In genomic region chr16:69049146-69049545, GRCh38 we compare ENCODE assay signal across 18 cellular contexts. TPM values are rescaled to one million over a fixed set of nuclear protein-coding genes. Genes with fewer than 3 reads are reported as not detected.
DNase-seq lines count a peak whose midpoint lies in the region; ATAC-seq, FAIRE-seq and TF ChIP-seq lines count a peak whose summit lies in the region.
"Had no signal": no experiment of that assay in that cellular context is flagged by ENCODE, and none has a peak within 500 bp of the region (broad histone marks: within the 10 kb centered on the region; RNA-seq: fewer than 3 reads in every experiment).

No MANE protein-coding gene starts in this region.

- TF ChIP-seq POLR2A in A549 (IDR thresholded peaks at IDR 0.05; ENCODE audit: low read length) (no peak), ovary (IDR thresholded peaks at IDR 0.05) (no peak)

- peaks cover 17% of the 10 kb centered on the region for H3K4me1 Mint-ChIP-seq in HFFc6 (ENCODE audit: low read depth)
- peaks cover 2% of the 10 kb centered on the region for H3K4me1 Mint-ChIP-seq in mesothelial cell of epicardium
- no peaks in the 10 kb centered on the region for H3K4me1 Mint-ChIP-seq in stimulated activated naive CD8-positive, alpha-beta T cell treated with anti-CD3 and anti-CD28 coated beads, Interleukin-15, amount 100 ng/mL, for 72 hours
- H3K4me1 Mint-ChIP-seq: activated naive CD8-positive, alpha-beta T cell treated with anti-CD3 and anti-CD28 coated beads for 36 hours had no signal

- DNase-seq in A549 (ENCODE audit: low read depth in 1 of 2, low spot score in 1 of 2) (peak in 1 of 2 experiments; percentile 43), HFFc6 (peak; percentile 40), amniotic epithelial cell (ENCODE audit: low read depth) (peak; percentile 80), foreskin keratinocyte (peak in 1 of 2 donors; percentile 44), NCI-H1436 (lab: John Stamatoyannopoulos, UW) (no peak), mesothelial cell of epicardium (ENCODE audit: low spot score in 2 of 2, unreplicated experiment in 2 of 2) (no peak), ovary (no peak)
- DNase-seq in stimulated activated naive CD8-positive, alpha-beta T cell treated with anti-CD3 and anti-CD28 coated beads, Interleukin-15, amount 100 ng/mL, for 72 hours: no peak
- DNase-seq: activated naive CD8-positive, alpha-beta T cell treated with anti-CD3 and anti-CD28 coated beads for 36 hours; activated T-cell treated with anti-CD3 and anti-CD28 coated beads, Interleukin-2, amount 50 U/mL, for 1 hour; Caco-2; KBM-7; left colon; NCI-H1092 treated with DMSO at 0.1 percent for 48 hours; thyroid gland had no signal

- FAIRE-seq in A549 (lab: Jason Lieb, UNC): no peak
- FAIRE-seq: GM18507, TTC549 had no signal

- ATAC-seq in A549 (peak; percentile 78 to 85; a peak in 5 of 6 replicates), foreskin keratinocyte (peak; percentile 67)
- no peak for ATAC-seq in stimulated activated naive CD8-positive, alpha-beta T cell treated with anti-CD3 and anti-CD28 coated beads, Interleukin-15, amount 100 ng/mL, for 72 hours
- ATAC-seq: left colon had no signal

- TF ChIP-seq EP300 in A549 (IDR thresholded peaks at IDR 0.05): no peak
- no peak for TF ChIP-seq EP300 in ovary (IDR thresholded peaks at IDR 0.05)

- peaks cover 4% of the 10 kb centered on the region; the same call in 1 of the 2 replicates for H3K36me3 Mint-ChIP-seq in HFFc6 (ENCODE audit: low read depth)
- peaks cover 2% of the 10 kb centered on the region for H3K36me3 Mint-ChIP-seq in mesothelial cell of epicardium
- H3K36me3 Mint-ChIP-seq: activated naive CD8-positive, alpha-beta T cell treated with anti-CD3 and anti-CD28 coated beads for 36 hours had no signal

- H3K36me3 ChIP-seq in ovary: no peaks in the 10 kb centered on the region
- H3K36me3 ChIP-seq: thyroid gland had no signal

- POLR2A ChIA-PET in A549 (lab: Yijun Ruan, JAX): no interaction called here

- H3K27me3 ChIP-seq in foreskin keratinocyte (no peaks in the 10 kb centered on the region), ovary (no peaks in the 10 kb centered on the region)
- H3K27me3 ChIP-seq: hepatocyte, thyroid gland had no signal

- no peak for TF ChIP-seq RAD21 in A549 (conservative IDR thresholded peaks at IDR 0.05 in 1 of 2, IDR thresholded peaks at IDR 0.05 in 1 of 2)

- H3K4me3 Mint-ChIP-seq in HFFc6: peak overlapping the region; percentile 50
- no peak overlapping the region for H3K4me3 Mint-ChIP-seq in mesothelial cell of epicardium
- H3K4me3 Mint-ChIP-seq in stimulated activated naive CD8-positive, alpha-beta T cell treated with anti-CD3 and anti-CD28 coated beads, Interleukin-15, amount 100 ng/mL, for 72 hours: no peak overlapping the region
- H3K4me3 Mint-ChIP-seq: activated naive CD8-positive, alpha-beta T cell treated with anti-CD3 and anti-CD28 coated beads for 36 hours had no signal

- intact Hi-C loops in ovary (cut with DNase I): no loop called here

- H3K27me3 Mint-ChIP-seq in HFFc6 (ENCODE audit: insufficient read depth): no peaks in the 10 kb centered on the region
- no peaks in the 10 kb centered on the region for H3K27me3 Mint-ChIP-seq in mesothelial cell of epicardium (ENCODE audit: low read depth)
- no peaks in the 10 kb centered on the region for H3K27me3 Mint-ChIP-seq in stimulated activated naive CD8-positive, alpha-beta T cell treated with anti-CD3 and anti-CD28 coated beads, Interleukin-15, amount 100 ng/mL, for 72 hours
- H3K27me3 Mint-ChIP-seq: activated naive CD8-positive, alpha-beta T cell treated with anti-CD3 and anti-CD28 coated beads for 36 hours had no signal

- H3K27ac Mint-ChIP-seq in HFFc6 (peak overlapping the region; percentile 59), mesothelial cell of epicardium (no peak overlapping the region)
- H3K27ac Mint-ChIP-seq in stimulated activated naive CD8-positive, alpha-beta T cell treated with anti-CD3 and anti-CD28 coated beads, Interleukin-15, amount 100 ng/mL, for 72 hours: no peak overlapping the region
- H3K27ac Mint-ChIP-seq: activated naive CD8-positive, alpha-beta T cell treated with anti-CD3 and anti-CD28 coated beads for 36 hours had no signal

- H3K27ac ChIP-seq in A549: peak overlapping the region; percentile 75 to 85
- no peak overlapping the region for H3K27ac ChIP-seq in foreskin keratinocyte
- no peak overlapping the region for H3K27ac ChIP-seq in ovary
- H3K27ac ChIP-seq: hepatocyte, thyroid gland had no signal

- CTCF ChIA-PET in A549 (lab: Yijun Ruan, JAX): interaction anchor here (0.6 to 2.6 kb wide), 2 partner anchors 16 to 77 kb away, joined by 3 to 13 read pairs; no protein-coding TSS in a partner anchor

- H3K4me1 ChIP-seq in A549 (peaks cover 35% of the 10 kb centered on the region), foreskin keratinocyte (peaks cover 12% of the 10 kb centered on the region), ovary (ENCODE audit: insufficient read depth) (no peaks in the 10 kb centered on the region)
- H3K4me1 ChIP-seq: thyroid gland had no signal

- H3K9me3 Mint-ChIP-seq in HFFc6 (no peaks in the 10 kb centered on the region), mesothelial cell of epicardium (no peaks in the 10 kb centered on the region)
- no peaks in the 10 kb centered on the region for H3K9me3 Mint-ChIP-seq in stimulated activated naive CD8-positive, alpha-beta T cell treated with anti-CD3 and anti-CD28 coated beads, Interleukin-15, amount 100 ng/mL, for 72 hours
- H3K9me3 Mint-ChIP-seq: activated naive CD8-positive, alpha-beta T cell treated with anti-CD3 and anti-CD28 coated beads for 36 hours had no signal

- 76% methylated on average over 5 of the region's 5 CpGs for WGBS in A549 (ENCODE audit: missing lambda C conversion rate)
- 78 to 88% (median 86%) methylated on average over 5 of the region's 5 CpGs for whole genome bisulfite sequencing in ovary, 3 donors

- H3K9me3 ChIP-seq in A549 (no peaks in the 10 kb centered on the region), ovary (no peaks in the 10 kb centered on the region)
- H3K9me3 ChIP-seq: Caco-2, thyroid gland had no signal

- TF ChIP-seq CTCF in A549 (IDR thresholded peaks at IDR 0.05): no peak
- no peak for TF ChIP-seq CTCF in HFFc6 (IDR thresholded peaks at IDR 0.05)
- no peak for TF ChIP-seq CTCF in foreskin keratinocyte (conservative IDR thresholded peaks at IDR 0.05)
- TF ChIP-seq CTCF in mesothelial cell of epicardium (IDR thresholded peaks at IDR 0.05; ENCODE audit: unreplicated experiment): no peak
- no peak for TF ChIP-seq CTCF in ovary (IDR thresholded peaks at IDR 0.05)

- H3K4me2 ChIP-seq in A549: peak overlapping the region; percentile 61
- H3K4me2 ChIP-seq: hepatocyte had no signal

- H3K4me3 ChIP-seq in A549 (no peak overlapping the region), ovary (no peak overlapping the region)
- H3K4me3 ChIP-seq: hepatocyte, thyroid gland had no signal

TF ChIP-seq in A549, 52 proteins besides CTCF, POLR2A, EP300 and RAD21:
- TF ChIP-seq BCL3 (IDR thresholded peaks at IDR 0.05) (no peak), MYC (IDR thresholded peaks at IDR 0.05; ENCODE audit: borderline replicate concordance, low read length) (no peak), FOSL2 (IDR thresholded peaks at IDR 0.05) (0 out of 2 replicates have a peak, but pooled peaks have one; percentile 23), FOSL2 (CRISPR knock-in tag; IDR thresholded peaks at IDR 0.05) (peak; percentile 77), ZNF302 (CRISPR knock-in tag; IDR thresholded peaks at IDR 0.05) (no peak)

RNA-seq across cellular contexts. Expression of gene HAS3, which starts 56.3 kb away (rescaled TPM):
- 9.1 and 11.1 TPM in 2 replicates for polyA plus RNA-seq in A549 (2011; rRNA removed)
- 23.0 and 37.0 TPM in 2 replicates for polyA plus RNA-seq in A549 (2012; cell fraction: cytosol; rRNA removed)
- polyA plus RNA-seq in A549 (2012; cell fraction: nucleus; rRNA removed): 51.5 and 90.9 TPM in 2 replicates
- polyA plus RNA-seq in A549 (2017; fragmentation: RNase III; extraction: RNeasy Plus Mini Kit Qiagen cat#74134 plus additional on column Dnase treatment): 12.4 to 18.6 TPM (median 14.1 TPM) in 3 replicates
- 16.0 and 17.6 TPM in 2 replicates for polyA minus RNA-seq in A549 (2011; rRNA and poly(A)+ RNA removed)
- total RNA-seq in HFFc6 (2021; fragmentation: NEBNext Ultra II Directional; extraction: Animal tissue kit (Norgen Biotek cat#: 25700)): 1 to 10 TPM; 1.5 to 2.1 (median 1.5) TPM
- 9.1 and 15.1 TPM in 2 replicates for total RNA-seq in foreskin keratinocyte
- polyA plus RNA-seq in foreskin keratinocyte: 4.8 and 9.0 TPM in 2 replicates
- 0.86 to 1.2 TPM (median 0.92 TPM) in 3 replicates for total RNA-seq in mesothelial cell of epicardium
- total RNA-seq in ovary: 1 to 10 TPM in 6 of 7 donors, under 1 TPM in 1; 0.83 to 3.2 (median 2.0) TPM
- polyA plus RNA-seq in ovary: 1 to 10 TPM; 1.1 to 1.3 TPM

Comparison
In these comparisons a context has a peak if more than half of its experiments do, and no peak if none do; other contexts are left out.
1. DNase-seq: peak in HFFc6 (single experiment) and amniotic epithelial cell (single experiment); none in NCI-H1436 (single experiment), mesothelial cell of epicardium (0 of 2), stimulated activated naive CD8-positive, alpha-beta T cell treated with anti-CD3 and anti-CD28 coated beads, Interleukin-15, amount 100 ng/mL, for 72 hours (0 of 2) and ovary (0 of 5).
2. H3K27ac ChIP-seq: peak in A549 (2 of 2); none in foreskin keratinocyte (single experiment) and ovary (0 of 2).